8 cellular contexts compared by ENCODE assay signal in genomic region chr6:2902470-2902762, GRCh38. TPM values are rescaled to one million over a fixed set of nuclear protein-coding genes. Genes with fewer than 3 reads are reported as not detected.
DNase-seq lines count a peak whose midpoint lies in the region; ATAC-seq and TF ChIP-seq lines count a peak whose summit lies in the region.

No MANE protein-coding gene starts in this region.

- peak overlapping the region; percentile 19 for H3K9ac ChIP-seq in IMR-90 (ENCODE audit: low read depth, low read length)

- peak; percentile 24 for DNase-seq in IMR-90
- DNase-seq in brain microvascular endothelial cell: no peak
- peak; percentile 60 for DNase-seq in left lobe of liver (ENCODE audit: low spot score)
- no peak for DNase-seq in mucosa of gallbladder (ENCODE audit: low spot score)
- no peak for DNase-seq in NCI-H748 treated with DMSO at 0.1 percent for 48 hours (lab: John Stamatoyannopoulos, UW)

- peaks cover 8% of the 10 kb centered on the region; the same call in 1 of the 2 replicates for H3K9me1 ChIP-seq in IMR-90 (ENCODE audit: insufficient read depth, low read length)

- H2AK9ac ChIP-seq in IMR-90 (replicated peaks; ENCODE audit: low read depth, low read length, poor library complexity): peak overlapping the region; percentile 85

- peaks cover 6% of the 10 kb centered on the region for H4K20me1 ChIP-seq in IMR-90 (ENCODE audit: insufficient read depth, low read length)

- TF ChIP-seq RAD21 in IMR-90 (IDR thresholded peaks at IDR 0.05; ENCODE audit: low read length): no peak

- H3K4me3 ChIP-seq in IMR-90 (ENCODE audit: insufficient read depth, low read depth, low read length) (peak overlapping the region; percentile 72), brain microvascular endothelial cell (ENCODE audit: low read depth, low read length) (peak overlapping the region; percentile 75)

- H4K91ac ChIP-seq in IMR-90 (ENCODE audit: insufficient read depth, low read depth, low read length): peak overlapping the region; percentile 68; the same call in 1 of the 2 replicates

- dilution Hi-C loops in IMR-90 (cut with HindIII; ENCODE audit: low sequenced_read_pairs, unreplicated experiment): no loop called here

- H3K9me3 ChIP-seq in IMR-90 (ENCODE audit: control insufficient read depth, insufficient read depth, low read length): no peaks in the 10 kb centered on the region

- no peak overlapping the region for H3K23ac ChIP-seq in IMR-90 (ENCODE audit: low read depth, low read length)

- peaks cover 2% of the 10 kb centered on the region; the same call in 1 of the 2 replicates for H3K4me1 ChIP-seq in IMR-90 (ENCODE audit: control insufficient read depth, insufficient read depth, low read length)

- peak overlapping the region; percentile 100 for H3K4me3 Mint-ChIP-seq in stimulated activated memory B cell treated with anti-CD40 and anti-IgM and Interleukin-4, amounts not matched to agents 10 μg/mL and 1 μg/mL and 100 μg/mL, for 72 hours

- peaks cover 6 to 19% of the 10 kb centered on the region in 2 experiments; a peak in 3 of 4 replicates for H3K79me1 ChIP-seq in IMR-90 (ENCODE audit: low read depth in 1 of 2, low read length in 2 of 2)

- no peak overlapping the region for H2BK20ac ChIP-seq in IMR-90 (ENCODE audit: low read depth, low read length)

- no TSS peak for BruUV-seq in IMR-90 (replicated peaks; lab: Mats Ljungman, UMichigan)

- in situ Hi-C loops in IMR-90 (cut with MboI; ENCODE audit: low sequenced_read_pairs) (no loop called here), brain microvascular endothelial cell (cut with HindIII; ENCODE audit: low pct_ligation_motif_present, low sequenced_read_pairs) (no loop called here)

- H3K27me3 ChIP-seq in IMR-90 (ENCODE audit: control insufficient read depth, insufficient read depth, low read length) (no peaks in the 10 kb centered on the region), brain microvascular endothelial cell (replicated peaks) (no peaks in the 10 kb centered on the region)

- H3K4ac ChIP-seq in IMR-90 (ENCODE audit: low read depth, low read length): 0 out of 2 replicates have a peak overlapping the region, but pooled peaks have one; percentile 56

- TF ChIP-seq CTCF in IMR-90 (conservative IDR thresholded peaks at IDR 0.05; ENCODE audit: low read depth, low read length) (no peak), brain microvascular endothelial cell (IDR thresholded peaks at IDR 0.05; ENCODE audit: low read depth, low read length, missing control alignments) (no peak)

- peaks cover 53% of the 10 kb centered on the region for H3K36me3 Mint-ChIP-seq in stimulated activated memory B cell treated with anti-CD40 and anti-IgM and Interleukin-4, amounts not matched to agents 10 μg/mL and 1 μg/mL and 100 μg/mL, for 72 hours

- 3% methylated on average over 5 of the region's 9 CpGs; no CpG with 5 or more reads in 1 of the 2 experiments for WGBS in IMR-90 (ENCODE audit: extremely low coverage in 2 of 2, insufficient read length in 1 of 2), 2 experiments

- CTCF ChIA-PET in IMR-90 (lab: Yijun Ruan, JAX): interaction anchor here (0.6 to 0.9 kb wide), 2 partner anchors 9 to 669 kb away, joined by 3 read pairs; no protein-coding TSS in a partner anchor

- no peak overlapping the region for H4K5ac ChIP-seq in IMR-90 (ENCODE audit: low read depth, low read length)

- no peak overlapping the region for H2BK15ac ChIP-seq in IMR-90 (ENCODE audit: low read depth, low read length)

- TF ChIP-seq POLR2A in IMR-90 (IDR thresholded peaks at IDR 0.05; ENCODE audit: low read depth, low read length): no peak

- peak overlapping the region; percentile 78 for H3K14ac ChIP-seq in IMR-90 (replicated peaks; ENCODE audit: low read depth, low read length)

- no peak overlapping the region for H3K56ac ChIP-seq in IMR-90 (ENCODE audit: extremely low read depth, insufficient read depth, low read length)

- POLR2A ChIA-PET in IMR-90 (lab: Charles Lee; ENCODE audit: unreplicated experiment): no interaction called here

- H3K27me3 Mint-ChIP-seq in stimulated activated memory B cell treated with anti-CD40 and anti-IgM and Interleukin-4, amounts not matched to agents 10 μg/mL and 1 μg/mL and 100 μg/mL, for 72 hours: no peaks in the 10 kb centered on the region

- peaks cover 57% of the 10 kb centered on the region for H3K4me1 Mint-ChIP-seq in stimulated activated memory B cell treated with anti-CD40 and anti-IgM and Interleukin-4, amounts not matched to agents 10 μg/mL and 1 μg/mL and 100 μg/mL, for 72 hours

- H4K8ac ChIP-seq in IMR-90 (ENCODE audit: low read depth in 2 of 2, low read length in 2 of 2): peak overlapping the region; percentile 25 to 61; a peak in 2 of 4 replicates

- H3K4me2 ChIP-seq in IMR-90 (ENCODE audit: low read depth, low read length): peak overlapping the region; percentile 83

- ATAC-seq in IMR-90 (ENCODE audit: low read depth) (peak; percentile 76), left lobe of liver (peak; percentile 64), HG02678 (IDR thresholded peaks at IDR 0.05; ENCODE audit: unreplicated experiment) (no peak), HG03039 (IDR thresholded peaks at IDR 0.05; ENCODE audit: unreplicated experiment) (no peak)
- no peak for ATAC-seq in stimulated activated memory B cell treated with anti-CD40 and anti-IgM and Interleukin-4, amounts not matched to agents 10 μg/mL and 1 μg/mL and 100 μg/mL, for 72 hours

- peaks cover 5% of the 10 kb centered on the region for H3K9me3 Mint-ChIP-seq in stimulated activated memory B cell treated with anti-CD40 and anti-IgM and Interleukin-4, amounts not matched to agents 10 μg/mL and 1 μg/mL and 100 μg/mL, for 72 hours

- H2AK5ac ChIP-seq in IMR-90 (ENCODE audit: low read depth, low read length): no peak overlapping the region; the same call in 1 of the 2 replicates

- 0 out of 2 replicates have a peak overlapping the region, but pooled peaks have one; percentile 61 for H2BK120ac ChIP-seq in IMR-90 (ENCODE audit: low read depth, low read length)

- no peak overlapping the region; the same call in 1 of the 2 replicates for H3K18ac ChIP-seq in IMR-90 (ENCODE audit: low read depth, low read length)

- H3K27ac ChIP-seq in IMR-90 (ENCODE audit: insufficient read depth, low read length) (no peak overlapping the region), brain microvascular endothelial cell (no peak overlapping the region)

- intact Hi-C loops in IMR-90 (cut with micrococcal nuclease): loop anchor here (2.0 kb wide), 1 partner anchor 48 kb away; no protein-coding TSS in a partner anchor

- H2AFZ ChIP-seq in IMR-90 (replicated peaks; ENCODE audit: low read length, poor library complexity): peak overlapping the region; percentile 98

- H3K36me3 ChIP-seq in IMR-90 (ENCODE audit: control insufficient read depth, insufficient read depth, low read length): peaks cover 6% of the 10 kb centered on the region
- peaks cover 13% of the 10 kb centered on the region for H3K36me3 ChIP-seq in brain microvascular endothelial cell (replicated peaks)

- H2BK5ac ChIP-seq in IMR-90 (ENCODE audit: low read depth, low read length, poor library complexity, severe bottlenecking): no peak overlapping the region

- H3K27ac Mint-ChIP-seq in stimulated activated memory B cell treated with anti-CD40 and anti-IgM and Interleukin-4, amounts not matched to agents 10 μg/mL and 1 μg/mL and 100 μg/mL, for 72 hours: peak overlapping the region; percentile 99

TF ChIP-seq in IMR-90, 13 proteins besides CTCF, POLR2A, EP300 and RAD21:
- TF ChIP-seq CEBPB (IDR thresholded peaks at IDR 0.05; ENCODE audit: low read depth, low read length) (peak; percentile 88), RFX5 (IDR thresholded peaks at IDR 0.05; ENCODE audit: low read depth, low read length) (no peak)

RNA-seq across cellular contexts. Expression of gene SERPINB9, which starts 0.7 kb away (rescaled TPM):
- total RNA-seq in IMR-90 (2012; rRNA removed) (2.3 and 2.5 TPM in 2 replicates), left lobe of liver (2.0 TPM), mucosa of gallbladder (11.8 TPM)
- 2.2 and 2.3 TPM in 2 replicates for polyA plus RNA-seq in IMR-90 (2012; rRNA removed)
- polyA plus RNA-seq in IMR-90 (2012; cell fraction: cytosol; rRNA removed): 1.1 and 1.5 TPM in 2 replicates
- polyA plus RNA-seq in IMR-90 (2012; cell fraction: nucleus; rRNA removed; ENCODE audit: low replicate concordance): 1.1 and 3.5 TPM in 2 replicates

Comparison
In these comparisons a context has a peak if more than half of its experiments do, and no peak if none do; other contexts are left out.
1. ATAC-seq: peak in IMR-90 (single experiment) and left lobe of liver (single experiment); none in stimulated activated memory B cell treated with anti-CD40 and anti-IgM and Interleukin-4, amounts not matched to agents 10 μg/mL and 1 μg/mL and 100 μg/mL, for 72 hours (single experiment), HG02678 (single experiment) and HG03039 (single experiment).
2. DNase-seq: peak in IMR-90 (single experiment) and left lobe of liver (single experiment); none in brain microvascular endothelial cell (single experiment), mucosa of gallbladder (single experiment) and NCI-H748 treated with DMSO at 0.1 percent for 48 hours (single experiment).